Comparison of ENCODE assay signal across 1 cellular context in the genomic region with DNA sequence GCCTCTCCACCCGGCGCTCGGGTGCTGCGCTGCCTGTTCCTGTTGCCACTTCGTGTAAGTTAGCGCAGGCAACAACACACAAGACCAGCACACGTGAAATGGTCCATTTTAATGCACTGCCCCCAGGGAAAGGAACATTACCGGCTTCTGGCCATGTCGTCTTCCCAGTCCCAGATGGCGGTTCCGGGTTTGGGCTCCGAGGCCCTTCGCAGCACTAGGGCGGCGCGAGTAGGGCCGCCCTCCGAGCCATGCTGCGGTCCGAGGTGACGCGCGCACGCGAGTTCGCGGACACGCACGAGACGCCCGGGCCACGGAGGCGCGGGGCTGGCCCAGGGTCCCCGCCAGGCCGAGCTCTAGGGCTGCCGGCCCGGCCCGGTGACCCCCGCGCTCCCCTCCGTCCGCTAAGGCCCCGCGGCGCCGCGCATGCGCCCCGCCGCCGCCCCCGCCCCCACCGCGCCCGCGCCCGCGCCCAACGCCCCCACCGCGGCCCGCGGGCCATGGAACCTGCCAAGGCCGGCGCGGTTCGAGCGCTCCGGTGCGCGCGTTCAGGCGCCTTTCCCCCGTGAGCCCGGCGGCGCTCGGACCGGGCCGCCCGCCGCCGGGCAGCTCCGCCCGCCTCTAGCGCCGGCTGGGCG.
TF ChIP-seq lines count a peak whose summit lies in the region.

No MANE protein-coding gene starts in this region.

TF ChIP-seq in K562, 482 proteins besides CTCF, POLR2A, EP300 and RAD21 (continued from another document and continues in another):
- TF ChIP-seq, protein P1, sequence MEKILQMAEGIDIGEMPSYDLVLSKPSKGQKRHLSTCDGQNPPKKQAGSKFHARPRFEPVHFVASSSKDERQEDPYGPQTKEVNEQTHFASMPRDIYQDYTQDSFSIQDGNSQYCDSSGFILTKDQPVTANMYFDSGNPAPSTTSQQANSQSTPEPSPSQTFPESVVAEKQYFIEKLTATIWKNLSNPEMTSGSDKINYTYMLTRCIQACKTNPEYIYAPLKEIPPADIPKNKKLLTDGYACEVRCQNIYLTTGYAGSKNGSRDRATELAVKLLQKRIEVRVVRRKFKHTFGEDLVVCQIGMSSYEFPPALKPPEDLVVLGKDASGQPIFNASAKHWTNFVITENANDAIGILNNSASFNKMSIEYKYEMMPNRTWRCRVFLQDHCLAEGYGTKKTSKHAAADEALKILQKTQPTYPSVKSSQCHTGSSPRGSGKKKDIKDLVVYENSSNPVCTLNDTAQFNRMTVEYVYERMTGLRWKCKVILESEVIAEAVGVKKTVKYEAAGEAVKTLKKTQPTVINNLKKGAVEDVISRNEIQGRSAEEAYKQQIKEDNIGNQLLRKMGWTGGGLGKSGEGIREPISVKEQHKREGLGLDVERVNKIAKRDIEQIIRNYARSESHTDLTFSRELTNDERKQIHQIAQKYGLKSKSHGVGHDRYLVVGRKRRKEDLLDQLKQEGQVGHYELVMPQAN (IDR thresholded peaks at IDR 0.05; ENCODE audit: borderline replicate concordance): peak; percentile 41; the same call in 1 of the 2 replicates
- TF ChIP-seq PHF20 (IDR thresholded peaks at IDR 0.05; ENCODE audit: partially characterized antibody) (peak; percentile 38), ZNF695 (CRISPR knock-in tag; IDR thresholded peaks at IDR 0.05) (no peak), RFX7 (CRISPR knock-in tag; IDR thresholded peaks at IDR 0.05) (no peak), RBFOX2 (IDR thresholded peaks at IDR 0.05; ENCODE audit: low read depth, low read length) (peak; percentile 71), HMGN3 (IDR thresholded peaks at IDR 0.05; ENCODE audit: borderline replicate concordance, extremely low read depth, insufficient read length, low read depth, low read length) (peak; percentile 54), MEIS2 (IDR thresholded peaks at IDR 0.05; ENCODE audit: partially characterized antibody) (no peak), CEBPB (tag; IDR thresholded peaks at IDR 0.05) (no peak), L3MBTL2 (IDR thresholded peaks at IDR 0.05) (0 out of 2 replicates have a peak, but pooled peaks have one; percentile 39), BRD9 (IDR thresholded peaks at IDR 0.05; ENCODE audit: low read depth, partially characterized antibody) (no peak), CHD1 (IDR thresholded peaks at IDR 0.05; ENCODE audit: low read length) (peak; percentile 76), LEF1 (IDR thresholded peaks at IDR 0.05) (no peak), GATAD2B (IDR thresholded peaks at IDR 0.05; ENCODE audit: borderline replicate concordance) (peak; percentile 21; the same call in 1 of the 2 replicates), NRF1 (conservative IDR thresholded peaks at IDR 0.05 in 1 of 2, IDR thresholded peaks at IDR 0.05 in 1 of 2) (peak; percentile 72 to 79; a peak in 3 of 4 replicates), KDM5B (IDR thresholded peaks at IDR 0.05; ENCODE audit: insufficient replicate concordance, low read depth, low read length) (peak; percentile 59), DACH1 (IDR thresholded peaks at IDR 0.05; ENCODE audit: partially characterized antibody) (no peak), ZFP1 (CRISPR knock-in tag; IDR thresholded peaks at IDR 0.05) (no peak), SMARCA5 (IDR thresholded peaks at IDR 0.05) (no peak), PTBP1 (IDR thresholded peaks at IDR 0.05; ENCODE audit: low read depth, low read length) (no peak), CEBPZ (IDR thresholded peaks at IDR 0.05; ENCODE audit: borderline replicate concordance, low read depth, low read length) (no peak), EHMT2 (IDR thresholded peaks at IDR 0.05) (no peak), ZNF740 (CRISPR knock-in tag; IDR thresholded peaks at IDR 0.05) (0 out of 2 replicates have a peak, but pooled peaks have one; percentile 19), ZNF740 (tag; IDR thresholded peaks at IDR 0.05) (no peak), CCNT2 (IDR thresholded peaks at IDR 0.05; ENCODE audit: borderline replicate concordance, extremely low read depth, insufficient read length, low read depth, low read length) (peak; percentile 5), ZFX (CRISPR knock-in tag; IDR thresholded peaks at IDR 0.05) (peak; percentile 85), KDM1A (IDR thresholded peaks at IDR 0.05) (no peak), ZNF431 (CRISPR knock-in tag; IDR thresholded peaks at IDR 0.05) (no peak), E2F1 (CRISPR knock-in tag; IDR thresholded peaks at IDR 0.05) (no peak), ZNF609 (CRISPR knock-in tag; IDR thresholded peaks at IDR 0.05; ENCODE audit: borderline replicate concordance) (no peak), ZKSCAN1 (IDR thresholded peaks at IDR 0.05; ENCODE audit: low read depth, low read length) (no peak), ETV6 (IDR thresholded peaks at IDR 0.05; ENCODE audit: borderline replicate concordance in 1 of 2, low read depth in 2 of 2, low read length in 1 of 2) (no peak), ETV6 (CRISPR knock-in tag; IDR thresholded peaks at IDR 0.05; ENCODE audit: borderline replicate concordance) (no peak), SNRNP70 (optimal IDR thresholded peaks at IDR 0.05; ENCODE audit: low read depth, low read length) (no peak), TRIM24 (IDR thresholded peaks at IDR 0.05) (no peak), PREB (CRISPR knock-in tag; IDR thresholded peaks at IDR 0.05) (no peak), FOXM1 (IDR thresholded peaks at IDR 0.05; ENCODE audit: low read depth) (no peak), FOXM1 (CRISPR knock-in tag; IDR thresholded peaks at IDR 0.05; ENCODE audit: low read depth) (no peak), ZBTB7A (IDR thresholded peaks at IDR 0.05; ENCODE audit: borderline replicate concordance, control insufficient read depth, low read depth, low read length) (peak; percentile 37; the same call in 1 of the 2 replicates), DNMT1 (IDR thresholded peaks at IDR 0.05) (no peak)
- TF ChIP-seq, protein P2, sequence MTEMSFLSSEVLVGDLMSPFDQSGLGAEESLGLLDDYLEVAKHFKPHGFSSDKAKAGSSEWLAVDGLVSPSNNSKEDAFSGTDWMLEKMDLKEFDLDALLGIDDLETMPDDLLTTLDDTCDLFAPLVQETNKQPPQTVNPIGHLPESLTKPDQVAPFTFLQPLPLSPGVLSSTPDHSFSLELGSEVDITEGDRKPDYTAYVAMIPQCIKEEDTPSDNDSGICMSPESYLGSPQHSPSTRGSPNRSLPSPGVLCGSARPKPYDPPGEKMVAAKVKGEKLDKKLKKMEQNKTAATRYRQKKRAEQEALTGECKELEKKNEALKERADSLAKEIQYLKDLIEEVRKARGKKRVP (CRISPR knock-in tag; IDR thresholded peaks at IDR 0.05): no peak
- TF ChIP-seq, protein P3, sequence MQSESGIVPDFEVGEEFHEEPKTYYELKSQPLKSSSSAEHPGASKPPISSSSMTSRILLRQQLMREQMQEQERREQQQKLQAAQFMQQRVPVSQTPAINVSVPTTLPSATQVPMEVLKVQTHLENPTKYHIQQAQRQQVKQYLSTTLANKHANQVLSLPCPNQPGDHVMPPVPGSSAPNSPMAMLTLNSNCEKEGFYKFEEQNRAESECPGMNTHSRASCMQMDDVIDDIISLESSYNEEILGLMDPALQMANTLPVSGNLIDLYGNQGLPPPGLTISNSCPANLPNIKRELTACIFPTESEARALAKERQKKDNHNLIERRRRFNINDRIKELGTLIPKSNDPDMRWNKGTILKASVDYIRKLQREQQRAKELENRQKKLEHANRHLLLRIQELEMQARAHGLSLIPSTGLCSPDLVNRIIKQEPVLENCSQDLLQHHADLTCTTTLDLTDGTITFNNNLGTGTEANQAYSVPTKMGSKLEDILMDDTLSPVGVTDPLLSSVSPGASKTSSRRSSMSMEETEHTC (IDR thresholded peaks at IDR 0.05): no peak
- TF ChIP-seq, protein P4, sequence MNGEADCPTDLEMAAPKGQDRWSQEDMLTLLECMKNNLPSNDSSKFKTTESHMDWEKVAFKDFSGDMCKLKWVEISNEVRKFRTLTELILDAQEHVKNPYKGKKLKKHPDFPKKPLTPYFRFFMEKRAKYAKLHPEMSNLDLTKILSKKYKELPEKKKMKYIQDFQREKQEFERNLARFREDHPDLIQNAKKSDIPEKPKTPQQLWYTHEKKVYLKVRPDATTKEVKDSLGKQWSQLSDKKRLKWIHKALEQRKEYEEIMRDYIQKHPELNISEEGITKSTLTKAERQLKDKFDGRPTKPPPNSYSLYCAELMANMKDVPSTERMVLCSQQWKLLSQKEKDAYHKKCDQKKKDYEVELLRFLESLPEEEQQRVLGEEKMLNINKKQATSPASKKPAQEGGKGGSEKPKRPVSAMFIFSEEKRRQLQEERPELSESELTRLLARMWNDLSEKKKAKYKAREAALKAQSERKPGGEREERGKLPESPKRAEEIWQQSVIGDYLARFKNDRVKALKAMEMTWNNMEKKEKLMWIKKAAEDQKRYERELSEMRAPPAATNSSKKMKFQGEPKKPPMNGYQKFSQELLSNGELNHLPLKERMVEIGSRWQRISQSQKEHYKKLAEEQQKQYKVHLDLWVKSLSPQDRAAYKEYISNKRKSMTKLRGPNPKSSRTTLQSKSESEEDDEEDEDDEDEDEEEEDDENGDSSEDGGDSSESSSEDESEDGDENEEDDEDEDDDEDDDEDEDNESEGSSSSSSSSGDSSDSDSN (IDR thresholded peaks at IDR 0.05; ENCODE audit: borderline replicate concordance in 1 of 2, low read depth in 2 of 2, low read length in 2 of 2): no peak
